In the genomic region with DNA sequence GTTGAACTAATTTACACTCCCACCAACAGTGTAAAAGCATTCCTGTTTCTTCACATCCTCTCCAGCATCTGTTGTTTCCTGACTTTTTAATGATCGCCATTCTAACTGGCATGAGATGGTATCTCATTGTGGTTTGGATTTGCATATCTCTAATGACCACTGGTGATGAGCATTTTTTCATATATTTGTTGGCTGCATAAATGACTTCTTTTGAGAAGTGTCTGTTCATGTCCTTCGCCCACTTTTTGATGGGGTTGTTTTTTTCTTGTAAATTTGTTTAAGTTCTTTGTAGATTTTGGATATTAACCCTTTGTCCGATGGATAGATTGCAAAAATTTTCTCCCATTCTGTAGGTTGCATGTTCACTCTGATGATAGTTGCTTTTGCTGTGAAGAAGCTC, we compare ENCODE assay signal across 7 cellular contexts. TPM values are rescaled to one million over a fixed set of nuclear protein-coding genes. Genes with fewer than 3 reads are reported as not detected.
DNase-seq lines count a peak whose midpoint lies in the region; ATAC-seq and TF ChIP-seq lines count a peak whose summit lies in the region.
"Not testable (repeated sequence)": the region's sequence is repeated elsewhere in the genome, so short reads cannot be mapped to it uniquely, and the experiment has no call there.

No MANE protein-coding gene starts in this region.

- H3K27me3 Mint-ChIP-seq in activated CD8-positive, alpha-beta T cell treated with anti-CD3 and anti-CD28 coated beads for 36 hours; activated T-cell treated with anti-CD3 and anti-CD28 coated beads, Interleukin-2, amount 50 U/mL, for 4 hours (ENCODE audit: low read depth); activated naive CD4-positive, alpha-beta T cell treated with anti-CD3 and anti-CD28 coated beads, Interleukin-2, amount 50 U/mL, for 24 hours; activated naive CD8-positive, alpha-beta T cell treated with anti-CD3 and anti-CD28 coated beads for 36 hours; nephron (ENCODE audit: low read depth); stimulated activated naive CD8-positive, alpha-beta T cell treated with anti-CD3 and anti-CD28 coated beads, Interleukin-15, Interleukin-2, amounts not matched to agents 100 ng/mL and 50 ng/mL, for 24 hours: not testable (repeated sequence)
- H3K27me3 Mint-ChIP-seq in endothelial cell (ENCODE audit: unreplicated experiment) = peaks cover 16% of the 10 kb centered on the region

- peaks cover 13% of the 10 kb centered on the region for H3K9me3 Mint-ChIP-seq in activated CD8-positive, alpha-beta T cell treated with anti-CD3 and anti-CD28 coated beads for 36 hours
- H3K9me3 Mint-ChIP-seq in activated T-cell treated with anti-CD3 and anti-CD28 coated beads, Interleukin-2, amount 50 U/mL, for 4 hours; activated naive CD4-positive, alpha-beta T cell treated with anti-CD3 and anti-CD28 coated beads, Interleukin-2, amount 50 U/mL, for 24 hours; endothelial cell (ENCODE audit: unreplicated experiment); stimulated activated naive CD8-positive, alpha-beta T cell treated with anti-CD3 and anti-CD28 coated beads, Interleukin-15, Interleukin-2, amounts not matched to agents 100 ng/mL and 50 ng/mL, for 24 hours: not testable (repeated sequence)
- peaks cover 16% of the 10 kb centered on the region for H3K9me3 Mint-ChIP-seq in activated naive CD8-positive, alpha-beta T cell treated with anti-CD3 and anti-CD28 coated beads for 36 hours
- peaks cover 12% of the 10 kb centered on the region for H3K9me3 Mint-ChIP-seq in nephron

- H3K4me1 Mint-ChIP-seq in activated CD8-positive, alpha-beta T cell treated with anti-CD3 and anti-CD28 coated beads for 36 hours (ENCODE audit: low read depth) = peaks cover 56% of the 10 kb centered on the region
- peaks cover 57% of the 10 kb centered on the region for H3K4me1 Mint-ChIP-seq in activated T-cell treated with anti-CD3 and anti-CD28 coated beads, Interleukin-2, amount 50 U/mL, for 4 hours (ENCODE audit: low read depth)
- H3K4me1 Mint-ChIP-seq in activated naive CD4-positive, alpha-beta T cell treated with anti-CD3 and anti-CD28 coated beads, Interleukin-2, amount 50 U/mL, for 24 hours = peaks cover 51% of the 10 kb centered on the region
- H3K4me1 Mint-ChIP-seq in activated naive CD8-positive, alpha-beta T cell treated with anti-CD3 and anti-CD28 coated beads for 36 hours = peaks cover 48% of the 10 kb centered on the region
- H3K4me1 Mint-ChIP-seq in endothelial cell (ENCODE audit: unreplicated experiment) (peaks cover 39% of the 10 kb centered on the region), nephron (peaks cover 34% of the 10 kb centered on the region)
- H3K4me1 Mint-ChIP-seq in stimulated activated naive CD8-positive, alpha-beta T cell treated with anti-CD3 and anti-CD28 coated beads, Interleukin-15, Interleukin-2, amounts not matched to agents 100 ng/mL and 50 ng/mL, for 24 hours (ENCODE audit: low read depth) = peaks cover 62% of the 10 kb centered on the region

- POLR2A ChIA-PET in activated CD8-positive, alpha-beta T cell treated with anti-CD3 and anti-CD28 coated beads for 36 hours (lab: Charles Lee) = not testable (repeated sequence)

- not testable (repeated sequence) for DNase-seq in activated CD8-positive, alpha-beta T cell treated with anti-CD3 and anti-CD28 coated beads for 36 hours; activated T-cell treated with anti-CD3 and anti-CD28 coated beads, Interleukin-2, amount 50 U/mL, for 4 hours; activated naive CD8-positive, alpha-beta T cell treated with anti-CD3 and anti-CD28 coated beads for 36 hours; endothelial cell (ENCODE audit: low spot score)

- peaks cover 24% of the 10 kb centered on the region for H3K36me3 Mint-ChIP-seq in activated CD8-positive, alpha-beta T cell treated with anti-CD3 and anti-CD28 coated beads for 36 hours (ENCODE audit: low read depth)
- H3K36me3 Mint-ChIP-seq in activated T-cell treated with anti-CD3 and anti-CD28 coated beads, Interleukin-2, amount 50 U/mL, for 4 hours (ENCODE audit: insufficient read depth) = peaks cover 15% of the 10 kb centered on the region
- peaks cover 12% of the 10 kb centered on the region for H3K36me3 Mint-ChIP-seq in activated naive CD4-positive, alpha-beta T cell treated with anti-CD3 and anti-CD28 coated beads, Interleukin-2, amount 50 U/mL, for 24 hours
- peaks cover 28% of the 10 kb centered on the region for H3K36me3 Mint-ChIP-seq in activated naive CD8-positive, alpha-beta T cell treated with anti-CD3 and anti-CD28 coated beads for 36 hours
- H3K36me3 Mint-ChIP-seq in endothelial cell (ENCODE audit: low read depth, unreplicated experiment) (peaks cover 14% of the 10 kb centered on the region), nephron (ENCODE audit: low read depth) (peaks cover 20% of the 10 kb centered on the region)
- peaks cover 23% of the 10 kb centered on the region for H3K36me3 Mint-ChIP-seq in stimulated activated naive CD8-positive, alpha-beta T cell treated with anti-CD3 and anti-CD28 coated beads, Interleukin-15, Interleukin-2, amounts not matched to agents 100 ng/mL and 50 ng/mL, for 24 hours (ENCODE audit: low read depth)

- CTCF ChIA-PET in activated CD8-positive, alpha-beta T cell treated with anti-CD3 and anti-CD28 coated beads for 36 hours (lab: Charles Lee) = not testable (repeated sequence)

- H3K27ac Mint-ChIP-seq in activated CD8-positive, alpha-beta T cell treated with anti-CD3 and anti-CD28 coated beads for 36 hours = peak overlapping the region; percentile 75
- H3K27ac Mint-ChIP-seq in activated naive CD4-positive, alpha-beta T cell treated with anti-CD3 and anti-CD28 coated beads, Interleukin-2, amount 50 U/mL, for 24 hours = peak overlapping the region; percentile 9
- H3K27ac Mint-ChIP-seq in activated naive CD8-positive, alpha-beta T cell treated with anti-CD3 and anti-CD28 coated beads for 36 hours = peak overlapping the region; percentile 45
- H3K27ac Mint-ChIP-seq in endothelial cell (ENCODE audit: unreplicated experiment) = peak overlapping the region; percentile 30
- not testable (repeated sequence) for H3K27ac Mint-ChIP-seq in nephron
- H3K27ac Mint-ChIP-seq in stimulated activated naive CD8-positive, alpha-beta T cell treated with anti-CD3 and anti-CD28 coated beads, Interleukin-15, Interleukin-2, amounts not matched to agents 100 ng/mL and 50 ng/mL, for 24 hours = peak overlapping the region; percentile 6

- TF ChIP-seq CTCF in activated CD8-positive, alpha-beta T cell treated with anti-CD3 and anti-CD28 coated beads for 36 hours (IDR thresholded peaks at IDR 0.05); endothelial cell (IDR thresholded peaks at IDR 0.05; ENCODE audit: unreplicated experiment); nephron (IDR thresholded peaks at IDR 0.05; ENCODE audit: unreplicated experiment in 3 of 3): not testable (repeated sequence)

- H3K4me3 Mint-ChIP-seq in activated CD8-positive, alpha-beta T cell treated with anti-CD3 and anti-CD28 coated beads for 36 hours = not testable (repeated sequence)
- H3K4me3 Mint-ChIP-seq in activated T-cell treated with anti-CD3 and anti-CD28 coated beads, Interleukin-2, amount 50 U/mL, for 4 hours = peak overlapping the region; percentile 32
- peak overlapping the region; percentile 76 for H3K4me3 Mint-ChIP-seq in activated naive CD4-positive, alpha-beta T cell treated with anti-CD3 and anti-CD28 coated beads, Interleukin-2, amount 50 U/mL, for 24 hours
- peak overlapping the region; percentile 14 for H3K4me3 Mint-ChIP-seq in activated naive CD8-positive, alpha-beta T cell treated with anti-CD3 and anti-CD28 coated beads for 36 hours
- H3K4me3 Mint-ChIP-seq in endothelial cell (ENCODE audit: unreplicated experiment) (peak overlapping the region; percentile 68), nephron (peak overlapping the region; percentile 45 to 68 (median 49))
- H3K4me3 Mint-ChIP-seq in stimulated activated naive CD8-positive, alpha-beta T cell treated with anti-CD3 and anti-CD28 coated beads, Interleukin-15, Interleukin-2, amounts not matched to agents 100 ng/mL and 50 ng/mL, for 24 hours = peak overlapping the region; percentile 57

- intact Hi-C loops in activated CD8-positive, alpha-beta T cell treated with anti-CD3 and anti-CD28 coated beads for 36 hours (cut with micrococcal nuclease) = not testable (repeated sequence)

- ATAC-seq in activated CD8-positive, alpha-beta T cell treated with anti-CD3 and anti-CD28 coated beads for 36 hours; activated T-cell treated with anti-CD3 and anti-CD28 coated beads, Interleukin-2, amount 50 U/mL, for 4 hours: not testable (repeated sequence)

RNA-seq across cellular contexts. Expression of a gene that starts 3.0 kb away (rescaled TPM):
- 10 to 100 TPM; 13.0 to 13.2 TPM for total RNA-seq in activated CD8-positive, alpha-beta T cell treated with anti-CD3 and anti-CD28 coated beads for 36 hours
- 10 to 100 TPM; 24.5 to 27.7 (median 26.5) TPM for total RNA-seq in activated T-cell treated with anti-CD3 and anti-CD28 coated beads, Interleukin-2, amount 50 U/mL, for 4 hours
- total RNA-seq in activated naive CD8-positive, alpha-beta T cell treated with anti-CD3 and anti-CD28 coated beads for 36 hours = 10 to 100 TPM; 20.6 to 21.1 TPM
- 14.5 TPM for total RNA-seq in endothelial cell (ENCODE audit: unreplicated experiment)
